Comparison of ENCODE assay signal across 8 cellular contexts in genomic region chr2:48529676-48530032, GRCh38. TPM values are rescaled to one million over a fixed set of nuclear protein-coding genes. Genes with fewer than 3 reads are reported as not detected.
DNase-seq lines count a peak whose midpoint lies in the region; ATAC-seq and TF ChIP-seq lines count a peak whose summit lies in the region.

No MANE protein-coding gene starts in this region.

- POLR2A ChIA-PET in CD4-positive, alpha-beta T cell (lab: Charles Lee) = no interaction called here

- peak overlapping the region; percentile 87 for H3K4me3 Mint-ChIP-seq in CD4-positive, alpha-beta T cell
- peak overlapping the region; percentile 70 for H3K4me3 Mint-ChIP-seq in activated naive CD8-positive, alpha-beta T cell treated with anti-CD3 and anti-CD28 coated beads, Interleukin-2, amount 50 U/mL, for 24 hours

- no peaks in the 10 kb centered on the region for H3K9me3 ChIP-seq in CD4-positive, alpha-beta T cell (ENCODE audit: control insufficient read depth, low read length)
- H3K9me3 ChIP-seq in tibial nerve = no peaks in the 10 kb centered on the region

- CTCF ChIA-PET in CD4-positive, alpha-beta T cell (lab: Charles Lee) = no interaction called here

- no peaks in the 10 kb centered on the region for H3K9me3 Mint-ChIP-seq in CD4-positive, alpha-beta T cell
- H3K9me3 Mint-ChIP-seq in activated naive CD8-positive, alpha-beta T cell treated with anti-CD3 and anti-CD28 coated beads, Interleukin-2, amount 50 U/mL, for 24 hours = no peaks in the 10 kb centered on the region

- H3K27me3 ChIP-seq in CD4-positive, alpha-beta T cell (ENCODE audit: control insufficient read depth, insufficient read depth, low read length) = no peaks in the 10 kb centered on the region
- no peaks in the 10 kb centered on the region for H3K27me3 ChIP-seq in tibial nerve

- 5% methylated on average over 15 of the region's 15 CpGs for WGBS in tibial nerve, 2 donors

- DNase-seq in CD4-positive, alpha-beta T cell = no peak
- peak; percentile 15 for DNase-seq in activated naive CD8-positive, alpha-beta T cell treated with anti-CD3 and anti-CD28 coated beads, Interleukin-2, amount 50 U/mL, for 24 hours
- DNase-seq in left lobe of liver (ENCODE audit: low spot score) (no peak), tibial nerve (ENCODE audit: low spot score in 2 of 2) (no peak), UCSD-AML1 (lab: John Stamatoyannopoulos, UW; ENCODE audit: unreplicated experiment) (no peak), LoVo (ENCODE audit: low spot score) (no peak), NCI-H1092 (lab: John Stamatoyannopoulos, UW) (no peak)

- TF ChIP-seq POLR2A in tibial nerve (IDR thresholded peaks at IDR 0.05) = no peak

- no peak overlapping the region for H3K27ac Mint-ChIP-seq in CD4-positive, alpha-beta T cell
- H3K27ac Mint-ChIP-seq in activated naive CD8-positive, alpha-beta T cell treated with anti-CD3 and anti-CD28 coated beads, Interleukin-2, amount 50 U/mL, for 24 hours = peak overlapping the region; percentile 59

- TF ChIP-seq CTCF in CD4-positive, alpha-beta T cell (IDR thresholded peaks at IDR 0.05) = no peak
- no peak for TF ChIP-seq CTCF in tibial nerve (IDR thresholded peaks at IDR 0.05)

- H3K4me3 ChIP-seq in tibial nerve = peak overlapping the region; percentile 67 to 95 (median 76)

- no peaks in the 10 kb centered on the region for H3K36me3 Mint-ChIP-seq in CD4-positive, alpha-beta T cell (ENCODE audit: low read depth)
- peaks cover 7% of the 10 kb centered on the region for H3K36me3 Mint-ChIP-seq in activated naive CD8-positive, alpha-beta T cell treated with anti-CD3 and anti-CD28 coated beads, Interleukin-2, amount 50 U/mL, for 24 hours (ENCODE audit: low read depth)

- H3K4me1 ChIP-seq in tibial nerve = peaks cover 0 to 65% (median 9%) of the 10 kb centered on the region in 4 donors

- TF ChIP-seq EP300 in tibial nerve (IDR thresholded peaks at IDR 0.05) = no peak

- no peaks in the 10 kb centered on the region for H3K36me3 ChIP-seq in tibial nerve

- no peak overlapping the region for H3K27ac ChIP-seq in CD4-positive, alpha-beta T cell (ENCODE audit: low read depth, low read length)
- H3K27ac ChIP-seq in tibial nerve = peak overlapping the region; percentile 89 to 98 (median 94)

- intact Hi-C loops in CD4-positive, alpha-beta T cell (cut with DNase I, micrococcal nuclease) = no loop called here

- ATAC-seq in CD4-positive, alpha-beta T cell (ENCODE audit: poor library complexity) = no peak
- ATAC-seq in HG03175 (IDR thresholded peaks at IDR 0.05; ENCODE audit: unreplicated experiment) (peak; percentile 20), left lobe of liver (peak; percentile 9)
- ATAC-seq in activated naive CD8-positive, alpha-beta T cell treated with anti-CD3 and anti-CD28 coated beads, Interleukin-2, amount 50 U/mL, for 24 hours = no peak

- peaks cover 15% of the 10 kb centered on the region for H3K4me1 Mint-ChIP-seq in CD4-positive, alpha-beta T cell (ENCODE audit: low read depth)
- peaks cover 21% of the 10 kb centered on the region for H3K4me1 Mint-ChIP-seq in activated naive CD8-positive, alpha-beta T cell treated with anti-CD3 and anti-CD28 coated beads, Interleukin-2, amount 50 U/mL, for 24 hours

- H3K27me3 Mint-ChIP-seq in CD4-positive, alpha-beta T cell = no peaks in the 10 kb centered on the region
- no peaks in the 10 kb centered on the region for H3K27me3 Mint-ChIP-seq in activated naive CD8-positive, alpha-beta T cell treated with anti-CD3 and anti-CD28 coated beads, Interleukin-2, amount 50 U/mL, for 24 hours

RNA-seq across cellular contexts. Expression of gene STON1, which starts 0.3 kb away (rescaled TPM):
- 1 to 10 TPM; 1.3 TPM for total RNA-seq in CD4-positive, alpha-beta T cell
- total RNA-seq in left lobe of liver (0.93 TPM), tibial nerve (10 to 100 TPM; 34.1 to 57.0 (median 46.9) TPM)

Comparison
In these comparisons a context has a peak if more than half of its experiments do, and no peak if none do; other contexts are left out.
1. ATAC-seq: peak in HG03175 (single experiment) and left lobe of liver (single experiment); none in CD4-positive, alpha-beta T cell (single experiment) and activated naive CD8-positive, alpha-beta T cell treated with anti-CD3 and anti-CD28 coated beads, Interleukin-2, amount 50 U/mL, for 24 hours (single experiment).
2. RNA of gene STON1, which starts 0.3 kb away (total RNA-seq): 34.1 to 57.0 TPM in tibial nerve; 1.3 TPM in CD4-positive, alpha-beta T cell and 0.93 TPM in left lobe of liver (single experiment); every median in the first group is over 10 times any median in the second.